ENCODE assay signal across 10 cellular contexts in the genomic region with DNA sequence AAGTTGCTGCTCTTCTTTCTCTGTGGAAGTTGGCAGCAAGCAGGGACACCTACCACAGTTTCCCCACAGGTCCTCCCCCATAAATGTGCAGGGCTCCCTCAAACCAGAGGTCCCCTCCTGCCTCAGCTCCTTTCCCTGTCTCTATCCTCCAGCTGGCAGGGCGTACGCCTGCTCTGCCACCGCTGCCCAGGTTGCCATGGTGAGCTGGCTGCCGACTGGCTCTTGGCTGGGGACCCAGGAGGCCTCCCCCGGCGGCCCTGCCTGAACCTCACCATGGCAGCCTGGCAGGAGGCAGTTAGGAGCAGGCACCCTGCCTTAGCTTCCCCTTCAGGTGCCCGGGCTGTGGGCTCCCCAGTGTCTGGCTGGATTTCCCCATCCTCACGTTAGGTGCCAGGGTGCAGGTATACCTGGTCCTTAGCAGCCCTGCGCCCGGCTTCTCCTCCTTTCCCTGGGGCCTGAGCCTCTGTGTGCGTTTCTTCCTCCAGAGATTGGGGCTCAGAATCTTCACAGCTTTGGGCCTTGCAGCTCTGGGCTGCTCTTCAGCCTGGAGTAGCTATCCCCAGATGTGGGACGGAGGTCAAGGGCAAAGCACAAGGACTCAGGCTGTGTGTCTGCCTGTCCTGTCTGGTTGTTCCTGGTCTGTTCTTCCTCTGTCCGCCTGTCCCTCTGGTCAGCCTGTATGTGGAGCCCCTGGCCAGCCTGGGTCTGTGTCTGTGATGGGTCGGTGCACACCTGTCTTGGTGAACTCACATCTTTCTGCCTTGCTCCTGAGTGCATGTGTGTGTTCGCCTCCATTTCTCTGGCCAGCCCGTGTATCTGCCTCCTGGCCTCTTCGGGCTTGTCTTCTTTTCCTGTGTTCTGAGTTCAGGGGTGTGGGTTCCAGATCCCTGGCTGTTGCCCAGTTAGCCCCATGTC. TPM values are rescaled to one million over a fixed set of nuclear protein-coding genes. Genes with fewer than 3 reads are reported as not detected.
DNase-seq lines count a peak whose midpoint lies in the region; ATAC-seq lines count a peak whose summit lies in the region.
"Had no signal": no experiment of that assay in that cellular context is flagged by ENCODE, and none has a peak within 500 bp of the region (broad histone marks: within the 10 kb centered on the region; RNA-seq: fewer than 3 reads in every experiment).

No MANE protein-coding gene starts in this region.

- H3K27ac ChIP-seq in angular gyrus (ENCODE audit: low read depth, low read length) (peak overlapping the region; percentile 72), subcutaneous abdominal adipose tissue (ENCODE audit: low read depth, low read length) (peak overlapping the region; percentile 6)

- H3K36me3 ChIP-seq in subcutaneous abdominal adipose tissue (ENCODE audit: control insufficient read depth in 5 of 5, insufficient read depth in 5 of 5, low read length in 5 of 5), result peaks cover 0 to 54% (median 35%) of the 10 kb centered on the region in 5 donors

- no peaks in the 10 kb centered on the region for H3K9me3 ChIP-seq in subcutaneous abdominal adipose tissue (ENCODE audit: control insufficient read depth in 5 of 5, low read length in 5 of 5)
- H3K9me3 ChIP-seq: mucosa of descending colon had no signal

- H3K4me1 ChIP-seq in subcutaneous abdominal adipose tissue (ENCODE audit: control insufficient read depth in 5 of 5, insufficient read depth in 5 of 5, low read length in 5 of 5), result peaks cover 30 to 72% (median 68%) of the 10 kb centered on the region in 5 donors

- no peaks in the 10 kb centered on the region for H3K27me3 ChIP-seq in subcutaneous abdominal adipose tissue (ENCODE audit: control insufficient read depth in 5 of 5, insufficient read depth in 4 of 5, low read length in 5 of 5)

- ATAC-seq in left lobe of liver (peak; percentile 49), GM18907 (IDR thresholded peaks at IDR 0.05; ENCODE audit: unreplicated experiment) (no peak), HG03460 (IDR thresholded peaks at IDR 0.05; ENCODE audit: unreplicated experiment) (no peak)
- ATAC-seq: mucosa of descending colon had no signal

- no peak overlapping the region for H3K9ac ChIP-seq in subcutaneous abdominal adipose tissue (ENCODE audit: low read length in 5 of 5)

- DNase-seq in NCI-H2029 (lab: John Stamatoyannopoulos, UW), result peak; percentile 61
- no peak for DNase-seq in NCI-H2029 treated with DMSO at 0.1 percent for 48 hours (lab: John Stamatoyannopoulos, UW)
- peak; percentile 94 for DNase-seq in left lobe of liver (ENCODE audit: low spot score)
- no peak for DNase-seq in OCI-M2 (lab: John Stamatoyannopoulos, UW; ENCODE audit: unreplicated experiment)
- DNase-seq: NCI-H187 had no signal

- H3K4me3 ChIP-seq in subcutaneous abdominal adipose tissue (ENCODE audit: low read depth in 1 of 5, low read length in 5 of 5), result peak overlapping the region in 2 of 5 donors; percentile 27 to 38
- H3K4me3 ChIP-seq: mucosa of descending colon had no signal

RNA-seq across cellular contexts. Expression of gene GJD3, which starts 15.7 kb away (rescaled TPM):
- 0.68 TPM for total RNA-seq in left lobe of liver

RNA-seq across cellular contexts. Expression of gene RARA, which starts 39.8 kb away (rescaled TPM):
- total RNA-seq in left lobe of liver, result 21.3 TPM

Comparison
In these comparisons a context has a peak if more than half of its experiments do, and no peak if none do; other contexts are left out.
1. DNase-seq: peak in NCI-H2029 (single experiment) and left lobe of liver (single experiment); none in NCI-H2029 treated with DMSO at 0.1 percent for 48 hours (single experiment) and OCI-M2 (single experiment).